24 cellular contexts compared by ENCODE assay signal in genomic region chr22:20600137-20600673, GRCh38.
DNase-seq lines count a peak whose midpoint lies in the region; ATAC-seq, FAIRE-seq and TF ChIP-seq lines count a peak whose summit lies in the region.
"Had no signal": no experiment of that assay in that cellular context is flagged by ENCODE, and none has a peak within 500 bp of the region (broad histone marks: within the 10 kb centered on the region; RNA-seq: fewer than 3 reads in every experiment).

No MANE protein-coding gene starts in this region.

- H3K27me3 Mint-ChIP-seq in activated CD8-positive, alpha-beta T cell treated with anti-CD3 and anti-CD28 coated beads, Interleukin-2, amount 10 ng/mL, durations not matched to agents 7 days and 5 days (ENCODE audit: low read depth): peaks cover 3% of the 10 kb centered on the region
- H3K27me3 Mint-ChIP-seq in activated CD8-positive, alpha-beta T cell treated with anti-CD3 and anti-CD28 coated beads for 36 hours: no peaks in the 10 kb centered on the region
- peaks cover 27% of the 10 kb centered on the region for H3K27me3 Mint-ChIP-seq in astrocyte (ENCODE audit: low read depth, unreplicated experiment)
- H3K27me3 Mint-ChIP-seq: CD8-positive, alpha-beta memory T cell had no signal

- no peak for DNase-seq in activated CD8-positive, alpha-beta T cell treated with anti-CD3 and anti-CD28 coated beads, Interleukin-2, amount 10 ng/mL, durations not matched to agents 7 days and 5 days
- no peak for DNase-seq in activated CD8-positive, alpha-beta T cell treated with anti-CD3 and anti-CD28 coated beads for 36 hours
- DNase-seq in astrocyte (ENCODE audit: low read depth) (no peak), islet precursor cell (peak; percentile 38), osteoblast (ENCODE audit: insufficient read length, low spot score, missing footprints) (peak; percentile 58), GM10266 (ENCODE audit: extremely low spot score) (no peak), GM13976 (ENCODE audit: low spot score) (no peak)
- DNase-seq: CD8-positive, alpha-beta memory T cell; COR-L47; DMS 273 treated with DMSO at 0.1 percent for 48 hours; DMS53; DND-41; EL; GOT3; H7; HFFc6 had no signal

- H3K79me2 ChIP-seq in astrocyte (ENCODE audit: insufficient read depth, low read length) (no peaks in the 10 kb centered on the region), osteoblast (ENCODE audit: insufficient read depth, low read length) (no peaks in the 10 kb centered on the region)

- no peak overlapping the region for H3K9ac ChIP-seq in astrocyte (ENCODE audit: low read length)

- H3K27ac Mint-ChIP-seq in activated CD8-positive, alpha-beta T cell treated with anti-CD3 and anti-CD28 coated beads, Interleukin-2, amount 10 ng/mL, durations not matched to agents 7 days and 5 days: peak overlapping the region; percentile 68
- H3K27ac Mint-ChIP-seq in activated CD8-positive, alpha-beta T cell treated with anti-CD3 and anti-CD28 coated beads for 36 hours: no peak overlapping the region
- H3K27ac Mint-ChIP-seq in astrocyte (ENCODE audit: unreplicated experiment): no peak overlapping the region
- H3K27ac Mint-ChIP-seq: HFFc6 had no signal

- H3K9me3 ChIP-seq in astrocyte (ENCODE audit: insufficient read depth, low read depth, low read length) (no peaks in the 10 kb centered on the region), osteoblast (ENCODE audit: low read depth, low read length) (no peaks in the 10 kb centered on the region)
- H3K9me3 ChIP-seq: A549; BLaER1 treated with 17β-estradiol and CSF1 and Interleukin-3, amounts not matched to agents 10 nM and 100 nM had no signal

- no peaks in the 10 kb centered on the region for H3K9me3 Mint-ChIP-seq in activated CD8-positive, alpha-beta T cell treated with anti-CD3 and anti-CD28 coated beads, Interleukin-2, amount 10 ng/mL, durations not matched to agents 7 days and 5 days (ENCODE audit: insufficient read depth)
- H3K9me3 Mint-ChIP-seq in activated CD8-positive, alpha-beta T cell treated with anti-CD3 and anti-CD28 coated beads for 36 hours: no peaks in the 10 kb centered on the region
- H3K9me3 Mint-ChIP-seq in astrocyte (ENCODE audit: unreplicated experiment): no peaks in the 10 kb centered on the region
- H3K9me3 Mint-ChIP-seq: CD8-positive, alpha-beta memory T cell; HFFc6 had no signal

- no peaks in the 10 kb centered on the region for H3K36me3 Mint-ChIP-seq in activated CD8-positive, alpha-beta T cell treated with anti-CD3 and anti-CD28 coated beads, Interleukin-2, amount 10 ng/mL, durations not matched to agents 7 days and 5 days (ENCODE audit: low read depth)
- H3K36me3 Mint-ChIP-seq in activated CD8-positive, alpha-beta T cell treated with anti-CD3 and anti-CD28 coated beads for 36 hours (ENCODE audit: low read depth): no peaks in the 10 kb centered on the region
- H3K36me3 Mint-ChIP-seq in astrocyte (ENCODE audit: low read depth, unreplicated experiment): no peaks in the 10 kb centered on the region
- H3K36me3 Mint-ChIP-seq: CD8-positive, alpha-beta memory T cell had no signal

- H4K20me1 ChIP-seq in astrocyte (ENCODE audit: insufficient read depth, low read length) (no peaks in the 10 kb centered on the region), osteoblast (ENCODE audit: insufficient read depth, low read length) (no peaks in the 10 kb centered on the region)
- H4K20me1 ChIP-seq: BLaER1 treated with 17β-estradiol and CSF1 and Interleukin-3, amounts not matched to agents 10 nM and 100 nM had no signal

- H3K4me3 ChIP-seq in astrocyte (ENCODE audit: insufficient read depth, low read depth, low read length) (no peak overlapping the region), osteoblast (ENCODE audit: insufficient read depth, low read length) (no peak overlapping the region)
- H3K4me3 ChIP-seq: A549; BLaER1 treated with 17β-estradiol and CSF1 and Interleukin-3, amounts not matched to agents 10 nM and 100 nM had no signal

- CTCF ChIA-PET in activated CD8-positive, alpha-beta T cell treated with anti-CD3 and anti-CD28 coated beads, Interleukin-2, amount 10 ng/mL, durations not matched to agents 7 days and 5 days (lab: Charles Lee): no interaction called here
- CTCF ChIA-PET in activated CD8-positive, alpha-beta T cell treated with anti-CD3 and anti-CD28 coated beads for 36 hours (lab: Charles Lee): no interaction called here

- H2AFZ ChIP-seq in astrocyte (ENCODE audit: low read depth, low read length) (no peak overlapping the region), osteoblast (ENCODE audit: low read length) (no peak overlapping the region)

- intact Hi-C loops in activated CD8-positive, alpha-beta T cell treated with anti-CD3 and anti-CD28 coated beads for 36 hours (cut with micrococcal nuclease): no loop called here

- no peaks in the 10 kb centered on the region for H3K4me1 Mint-ChIP-seq in activated CD8-positive, alpha-beta T cell treated with anti-CD3 and anti-CD28 coated beads, Interleukin-2, amount 10 ng/mL, durations not matched to agents 7 days and 5 days (ENCODE audit: low read depth)
- H3K4me1 Mint-ChIP-seq in activated CD8-positive, alpha-beta T cell treated with anti-CD3 and anti-CD28 coated beads for 36 hours (ENCODE audit: low read depth): no peaks in the 10 kb centered on the region
- H3K4me1 Mint-ChIP-seq in astrocyte (ENCODE audit: low read depth, unreplicated experiment): no peaks in the 10 kb centered on the region

- no peaks in the 10 kb centered on the region for H3K4me1 ChIP-seq in astrocyte (ENCODE audit: insufficient read depth, low read length)
- H3K4me1 ChIP-seq in osteoblast (ENCODE audit: insufficient read depth, low read length): no peaks in the 10 kb centered on the region
- H3K4me1 ChIP-seq: A549 had no signal

- no peak for ATAC-seq in activated CD8-positive, alpha-beta T cell treated with anti-CD3 and anti-CD28 coated beads, Interleukin-2, amount 10 ng/mL, durations not matched to agents 7 days and 5 days
- no peak for ATAC-seq in activated CD8-positive, alpha-beta T cell treated with anti-CD3 and anti-CD28 coated beads for 36 hours
- ATAC-seq in GM21825 (IDR thresholded peaks at IDR 0.05; ENCODE audit: unreplicated experiment): no peak
- ATAC-seq: A549, HCT116, HepG2 had no signal

- no peak overlapping the region for H3K4me3 Mint-ChIP-seq in activated CD8-positive, alpha-beta T cell treated with anti-CD3 and anti-CD28 coated beads, Interleukin-2, amount 10 ng/mL, durations not matched to agents 7 days and 5 days
- no peak overlapping the region for H3K4me3 Mint-ChIP-seq in activated CD8-positive, alpha-beta T cell treated with anti-CD3 and anti-CD28 coated beads for 36 hours
- peak overlapping the region; percentile 23 for H3K4me3 Mint-ChIP-seq in astrocyte (ENCODE audit: unreplicated experiment)
- H3K4me3 Mint-ChIP-seq: CD8-positive, alpha-beta memory T cell; HFFc6 had no signal

- FAIRE-seq in astrocyte (lab: Jason Lieb, UNC): no peak
- FAIRE-seq: A549, GM12891, GM18507, HepG2 had no signal

- POLR2A ChIA-PET in activated CD8-positive, alpha-beta T cell treated with anti-CD3 and anti-CD28 coated beads, Interleukin-2, amount 10 ng/mL, durations not matched to agents 7 days and 5 days (lab: Charles Lee): no interaction called here
- POLR2A ChIA-PET in activated CD8-positive, alpha-beta T cell treated with anti-CD3 and anti-CD28 coated beads for 36 hours (lab: Charles Lee): no interaction called here

- H3K36me3 ChIP-seq in astrocyte (ENCODE audit: insufficient read depth, low read length) (no peaks in the 10 kb centered on the region), osteoblast (ENCODE audit: insufficient read depth, low read length) (no peaks in the 10 kb centered on the region)
- H3K36me3 ChIP-seq: BLaER1 treated with 17β-estradiol and CSF1 and Interleukin-3, amounts not matched to agents 10 nM and 100 nM had no signal

- H3K4me2 ChIP-seq in astrocyte (ENCODE audit: low read length): no peak overlapping the region
- H3K4me2 ChIP-seq in osteoblast (ENCODE audit: insufficient read depth, low read length): no peak overlapping the region
- H3K4me2 ChIP-seq: A549 had no signal

- in situ Hi-C loops in GM13976 (cut with MboI; ENCODE audit: low sequenced_read_pairs, unreplicated experiment): loop anchor here (10.0 to 25.0 kb wide), 2 partner anchors 105 to 187 kb away; no protein-coding TSS in a partner anchor

- H3K27me3 ChIP-seq in astrocyte (ENCODE audit: insufficient read depth, low read length) (peaks cover 8% of the 10 kb centered on the region), osteoblast (ENCODE audit: insufficient read depth, low read length) (no peaks in the 10 kb centered on the region)
- H3K27me3 ChIP-seq: BLaER1 treated with 17β-estradiol and CSF1 and Interleukin-3, amounts not matched to agents 10 nM and 100 nM had no signal

- TF ChIP-seq CTCF in activated CD8-positive, alpha-beta T cell treated with anti-CD3 and anti-CD28 coated beads for 36 hours (IDR thresholded peaks at IDR 0.05): no peak
- TF ChIP-seq CTCF in astrocyte (IDR thresholded peaks at IDR 0.05; ENCODE audit: insufficient read depth, low read depth, low read length): no peak
- TF ChIP-seq CTCF in osteoblast (IDR thresholded peaks at IDR 0.05; ENCODE audit: extremely low read depth, low read depth, low read length): no peak
- TF ChIP-seq CTCF in GM10266 (IDR thresholded peaks at IDR 0.05; ENCODE audit: control insufficient read depth, insufficient read depth, low read depth, missing control alignments): no peak
- no peak for TF ChIP-seq CTCF in GM13976 (IDR thresholded peaks at IDR 0.05; ENCODE audit: borderline replicate concordance, control extremely low read depth, extremely low read depth, insufficient read depth, missing control alignments)

- no peak overlapping the region for H3K27ac ChIP-seq in astrocyte (ENCODE audit: low read depth, low read length)
- H3K27ac ChIP-seq in osteoblast (ENCODE audit: low read depth, low read length): no peak overlapping the region
- H3K27ac ChIP-seq: 22Rv1; A549; BLaER1 treated with 17β-estradiol and CSF1 and Interleukin-3, amounts not matched to agents 10 nM and 100 nM had no signal

Comparison
In these comparisons a context has a peak if more than half of its experiments do, and no peak if none do; other contexts are left out.
1. DNase-seq: peak in islet precursor cell (single experiment) and osteoblast (single experiment); none in activated CD8-positive, alpha-beta T cell treated with anti-CD3 and anti-CD28 coated beads, Interleukin-2, amount 10 ng/mL, durations not matched to agents 7 days and 5 days (single experiment), activated CD8-positive, alpha-beta T cell treated with anti-CD3 and anti-CD28 coated beads for 36 hours (single experiment), astrocyte (single experiment), GM10266 (single experiment) and GM13976 (single experiment).